In genomic region chr14:64942531-64943111, GRCh38 we compare ENCODE assay signal across 10 cellular contexts. TPM values are rescaled to one million over a fixed set of nuclear protein-coding genes. Genes with fewer than 3 reads are reported as not detected.
DNase-seq lines count a peak whose midpoint lies in the region; ATAC-seq, FAIRE-seq and TF ChIP-seq lines count a peak whose summit lies in the region.
"Had no signal": no experiment of that assay in that cellular context is flagged by ENCODE, and none has a peak within 500 bp of the region (broad histone marks: within the 10 kb centered on the region; RNA-seq: fewer than 3 reads in every experiment).

TSS of gene GPX2 (minus strand) at chr14:64942745. CDS start at chr14:64942726, 19 bp downstream.

- TF ChIP-seq CTCF in 22Rv1 (IDR thresholded peaks at IDR 0.05): no peak
- no peak for TF ChIP-seq CTCF in PC-9 (conservative IDR thresholded peaks at IDR 0.05)
- TF ChIP-seq CTCF in kidney (IDR thresholded peaks at IDR 0.05; ENCODE audit: borderline replicate concordance, extremely low read depth, insufficient read depth): no peak

- peaks cover 15% of the 10 kb centered on the region; the same call in 1 of the 2 replicates for H3K36me3 ChIP-seq in HUES48 (ENCODE audit: control insufficient read depth, insufficient read depth, low read length)
- peaks cover 17% of the 10 kb centered on the region for H3K36me3 ChIP-seq in PC-9 (ENCODE audit: low read depth)
- H3K36me3 ChIP-seq in kidney (ENCODE audit: control insufficient read depth in 1 of 2, insufficient read depth in 2 of 2, low read length in 2 of 2): peaks cover 0 to 4% of the 10 kb centered on the region in 2 donors
- H3K36me3 ChIP-seq in SJCRH30: no peaks in the 10 kb centered on the region

- no peaks in the 10 kb centered on the region for H3K9me3 ChIP-seq in HUES48 (ENCODE audit: control insufficient read depth, insufficient read depth, low read length)
- no peaks in the 10 kb centered on the region for H3K9me3 ChIP-seq in PC-9 (ENCODE audit: insufficient read depth, low read depth)
- H3K9me3 ChIP-seq in kidney (ENCODE audit: control insufficient read depth in 1 of 2, low read length in 2 of 2): no peaks in the 10 kb centered on the region
- H3K9me3 ChIP-seq in SJCRH30 (replicated peaks): no peaks in the 10 kb centered on the region

- H3K79me2 ChIP-seq in PC-9 (ENCODE audit: low read depth): peaks cover 40% of the 10 kb centered on the region

- peak within 1 kb of the TSS; percentile 82 for H3K4me2 ChIP-seq in PC-9

- ATAC-seq in HG03432 (IDR thresholded peaks at IDR 0.05; ENCODE audit: unreplicated experiment): no peak

- CTCF ChIA-PET in PC-9 (lab: Charles Lee): interaction anchor here (0.6 to 1.3 kb wide), 5 partner anchors 19 to 47 kb away, joined by 3 to 11 read pairs (median 4); no protein-coding TSS in a partner anchor

- FAIRE-seq in kidney (lab: Jason Lieb, UNC): no peak

- H3K4me3 ChIP-seq in HUES48 (ENCODE audit: low read depth, low read length): no peak within 1 kb of the TSS
- peak within 1 kb of the TSS; percentile 63 for H3K4me3 ChIP-seq in PC-9
- no peak within 1 kb of the TSS for H3K4me3 ChIP-seq in kidney (ENCODE audit: low read length in 2 of 2)
- H3K4me3 ChIP-seq in SJCRH30: no peak within 1 kb of the TSS

- peak within 1 kb of the TSS; percentile 35; the same call in 1 of the 2 replicates for H2AFZ ChIP-seq in PC-9

- POLR2A ChIA-PET in PC-9 (lab: Charles Lee; ENCODE audit: unreplicated experiment): interaction anchor here (0.6 to 1.0 kb wide), 6 partner anchors 14 to 577 kb away, joined by 3 to 19 read pairs (median 4); no protein-coding TSS in a partner anchor

- peak; percentile 89 to 94 for DNase-seq in PC-9
- peak; percentile 66 for DNase-seq in kidney
- DNase-seq in SJCRH30: no peak
- DNase-seq in occipital lobe (lab: John Stamatoyannopoulos, UW): no peak
- no peak for DNase-seq in AML-193 (lab: John Stamatoyannopoulos, UW)
- DNase-seq: midbrain had no signal

- H3K27me3 ChIP-seq in HUES48 (ENCODE audit: control insufficient read depth, insufficient read depth, low read length) (no peaks in the 10 kb centered on the region), PC-9 (ENCODE audit: insufficient read depth, low read depth) (no peaks in the 10 kb centered on the region), SJCRH30 (no peaks in the 10 kb centered on the region)

- no peaks in the 10 kb centered on the region for H4K20me1 ChIP-seq in PC-9 (ENCODE audit: insufficient read depth)

- no peak within 1 kb of the TSS for H3K9ac ChIP-seq in HUES48 (ENCODE audit: low read depth, low read length)
- no peak within 1 kb of the TSS for H3K9ac ChIP-seq in kidney (ENCODE audit: low read length in 2 of 2)

- H3K4me1 ChIP-seq in HUES48 (ENCODE audit: control insufficient read depth, insufficient read depth, low read length) (peaks cover 22% of the 10 kb centered on the region), PC-9 (replicated peaks; ENCODE audit: insufficient read depth) (peaks cover 40% of the 10 kb centered on the region), kidney (ENCODE audit: control insufficient read depth in 1 of 2, insufficient read depth in 1 of 2, low read depth in 1 of 2, low read length in 2 of 2) (peaks cover 14 to 21% of the 10 kb centered on the region in 2 donors), SJCRH30 (no peaks in the 10 kb centered on the region)

- BruUV-seq in PC-9 (replicated peaks; lab: Mats Ljungman, UMichigan): no TSS peak

- peak within 1 kb of the TSS; percentile 42; the same call in 1 of the 2 replicates for H3K27ac ChIP-seq in 22Rv1
- H3K27ac ChIP-seq in HUES48 (ENCODE audit: low read depth, low read length): peak within 1 kb of the TSS; percentile 33
- H3K27ac ChIP-seq in PC-9: peak within 1 kb of the TSS; percentile 83
- peak within 1 kb of the TSS in 1 of 2 donors; percentile 71 for H3K27ac ChIP-seq in kidney (ENCODE audit: low read depth in 2 of 2, low read length in 2 of 2)
- no peak within 1 kb of the TSS for H3K27ac ChIP-seq in SJCRH30

- H3F3A ChIP-seq in PC-9 (ENCODE audit: insufficient read depth, low read depth): peaks cover 28% of the 10 kb centered on the region; the same call in 1 of the 2 replicates

- no peaks in the 10 kb centered on the region for H3K9me2 ChIP-seq in PC-9 (ENCODE audit: insufficient read depth)

- intact Hi-C loops in PC-9 (cut with micrococcal nuclease; ENCODE audit: unreplicated experiment): loop anchor here (1.0 kb wide), 4 partner anchors 25 to 41 kb away; partner anchors contain the start of gene CHURC1
- intact Hi-C loops in kidney (cut with DNase I): no loop called here

RNA-seq across cellular contexts. Expression of gene GPX2, which starts in this region (rescaled TPM):
- total RNA-seq in PC-9 (2021) (196 and 323 TPM in 2 replicates), kidney (8.4 TPM), occipital lobe (not detected)
- 60.0 TPM for polyA plus RNA-seq in kidney (ENCODE audit: insufficient read depth, low read depth, low replicate concordance)
- not detected in 2 replicates for total RNA-seq in SJCRH30 (2014; rRNA removed; shearing (Covaris generic))
- total RNA-seq: epithelial cell of proximal tubule had no signal

Comparison
In these comparisons a context has a peak if more than half of its experiments do, and no peak if none do; other contexts are left out.
1. RNA of gene GPX2 (total RNA-seq): 196 to 323 TPM in PC-9; 8.4 TPM in kidney (single experiment), not detected in SJCRH30 and not detected in occipital lobe (single experiment); every median in the first group is over 10 times any median in the second.
2. DNase-seq: peak in PC-9 (2 of 2) and kidney (single experiment); none in SJCRH30 (0 of 2), occipital lobe (single experiment) and AML-193 (0 of 2).